ENCODE assay signal across 25 cellular contexts in genomic region chr2:155958834-155959233, GRCh38.
"Had no signal": no experiment of that assay in that cellular context is flagged by ENCODE, and none has a peak within 500 bp of the region (broad histone marks: within the 10 kb centered on the region; RNA-seq: fewer than 3 reads in every experiment).

No MANE protein-coding gene starts in this region.

- H3K9me3 ChIP-seq: esophagus muscularis mucosa, gastroesophageal sphincter, lower lobe of right lung, mucosa of descending colon had no signal

- H3K27ac ChIP-seq: coronary artery, dorsolateral prefrontal cortex, esophagus muscularis mucosa, foreskin keratinocyte, gastroesophageal sphincter, heart left ventricle, hepatocyte, lower lobe of right lung had no signal

- FAIRE-seq: colon, endothelial cell of umbilical vein, frontal cortex, kidney had no signal

- H3K4me2 ChIP-seq: hepatocyte had no signal

- H3K4me3 Mint-ChIP-seq: immature natural killer cell, mesothelial cell of epicardium had no signal

- H2AFZ ChIP-seq: hepatocyte had no signal

- H3K4me3 ChIP-seq: coronary artery, dorsolateral prefrontal cortex, esophagus muscularis mucosa, gastroesophageal sphincter, heart left ventricle, hepatocyte, lower lobe of right lung, mucosa of descending colon had no signal

- H3K27ac Mint-ChIP-seq: immature natural killer cell, mesothelial cell of epicardium had no signal

- H3K36me3 Mint-ChIP-seq: immature natural killer cell, mesothelial cell of epicardium had no signal

- H3K36me3 ChIP-seq: esophagus muscularis mucosa, gastroesophageal sphincter, heart left ventricle, lower lobe of right lung had no signal

- H3K79me2 ChIP-seq: hepatocyte had no signal

- H3K4me1 Mint-ChIP-seq: immature natural killer cell, mesothelial cell of epicardium had no signal

- H3K27me3 ChIP-seq: dorsolateral prefrontal cortex, esophagus muscularis mucosa, foreskin keratinocyte, gastroesophageal sphincter, heart left ventricle, hepatocyte had no signal

- ATAC-seq: foreskin keratinocyte, gastroesophageal sphincter, heart left ventricle, left lobe of liver, left ventricle myocardium superior, mucosa of descending colon had no signal

- H3K4me1 ChIP-seq: esophagus muscularis mucosa, foreskin keratinocyte, gastroesophageal sphincter, heart left ventricle, lower lobe of right lung had no signal

- DNase-seq: dermis blood vessel endothelial cell; dorsolateral prefrontal cortex; effector CD4-positive, alpha-beta T cell; effector memory CD4-positive, alpha-beta T cell; foreskin keratinocyte; heart left ventricle; hypothalamus; immature natural killer cell; islet precursor cell; kidney; kidney glomerular epithelial cell; left colon; left ventricle myocardium superior; lower lobe of right lung; mesenchymal stem cell; mucosa of descending colon had no signal
